In genomic region chr7:1875390-1876199, GRCh38 we compare ENCODE assay signal across 8 cellular contexts.
DNase-seq lines count a peak whose midpoint lies in the region; ATAC-seq, FAIRE-seq and TF ChIP-seq lines count a peak whose summit lies in the region.
"Not testable (repeated sequence)": the region's sequence is repeated elsewhere in the genome, so short reads cannot be mapped to it uniquely, and the experiment has no call there.

No MANE protein-coding gene starts in this region.

- peak; percentile 37 to 64 for TF ChIP-seq RAD21 in liver (IDR thresholded peaks at IDR 0.05)

- H3K9ac ChIP-seq in liver (ENCODE audit: low read depth in 1 of 2, low read length in 2 of 2): not testable (repeated sequence)

- H3K36me3 Mint-ChIP-seq in activated naive CD8-positive, alpha-beta T cell treated with anti-CD3 and anti-CD28 coated beads, Interleukin-2, amount 50 U/mL, for 24 hours (ENCODE audit: low read depth): peaks cover 17% of the 10 kb centered on the region

- peaks cover 3 to 24% (median 10%) of the 10 kb centered on the region in 4 donors for H3K4me1 ChIP-seq in liver (ENCODE audit: control insufficient read depth in 4 of 4, insufficient read depth in 4 of 4, low read length in 3 of 4)

- H3K36me3 ChIP-seq in liver (ENCODE audit: control insufficient read depth in 4 of 4, insufficient read depth in 3 of 4, low read depth in 1 of 4, low read length in 3 of 4): not testable (repeated sequence)

- not testable (repeated sequence) for H3K27me3 Mint-ChIP-seq in activated naive CD8-positive, alpha-beta T cell treated with anti-CD3 and anti-CD28 coated beads, Interleukin-2, amount 50 U/mL, for 24 hours

- DNase-seq in AG09309 (ENCODE audit: low read depth); GM19239 (ENCODE audit: insufficient read length, low spot score); activated naive CD8-positive, alpha-beta T cell treated with anti-CD3 and anti-CD28 coated beads, Interleukin-2, amount 50 U/mL, for 24 hours; fibroblast of pulmonary artery (ENCODE audit: low read depth); retinal pigment epithelial cell (ENCODE audit: low read depth): not testable (repeated sequence)
- DNase-seq in NCI-H345 (lab: John Stamatoyannopoulos, UW): peak; percentile 80

- not testable (repeated sequence) for H3K4me3 ChIP-seq in AG09309 (ENCODE audit: control insufficient read depth, low read depth, low read length); fibroblast of pulmonary artery (replicated peaks; ENCODE audit: low read depth, low read length); liver (ENCODE audit: low read depth in 1 of 3, low read length in 3 of 3); retinal pigment epithelial cell (ENCODE audit: low read length)

- H3K4me1 Mint-ChIP-seq in activated naive CD8-positive, alpha-beta T cell treated with anti-CD3 and anti-CD28 coated beads, Interleukin-2, amount 50 U/mL, for 24 hours: not testable (repeated sequence)

- H3K9me3 ChIP-seq in liver (ENCODE audit: control insufficient read depth in 4 of 4, low read length in 3 of 4): not testable (repeated sequence)

- H3K27me3 ChIP-seq in liver (ENCODE audit: control insufficient read depth in 4 of 4, insufficient read depth in 4 of 4, low read length in 3 of 4): not testable (repeated sequence)

- H3K27ac Mint-ChIP-seq in activated naive CD8-positive, alpha-beta T cell treated with anti-CD3 and anti-CD28 coated beads, Interleukin-2, amount 50 U/mL, for 24 hours: not testable (repeated sequence)

- H3K27ac ChIP-seq in VCaP; liver (ENCODE audit: low read depth in 1 of 2, low read length in 2 of 2): not testable (repeated sequence)

- 57% methylated on average over 29 of the region's 29 CpGs for WGBS in liver

- peak; percentile 84 for FAIRE-seq in GM19239 (lab: Jason Lieb, UNC)

- H3K9me3 Mint-ChIP-seq in activated naive CD8-positive, alpha-beta T cell treated with anti-CD3 and anti-CD28 coated beads, Interleukin-2, amount 50 U/mL, for 24 hours: peaks cover 12% of the 10 kb centered on the region

- TF ChIP-seq CTCF in AG09309 (IDR thresholded peaks at IDR 0.05; ENCODE audit: control insufficient read depth, insufficient read depth, low read depth, low read length, missing control alignments): peak; percentile 5
- TF ChIP-seq CTCF in VCaP (conservative IDR thresholded peaks at IDR 0.05): peak; percentile 68
- TF ChIP-seq CTCF in fibroblast of pulmonary artery (IDR thresholded peaks at IDR 0.05; ENCODE audit: low read length, missing control alignments): peak; percentile 18
- peak; percentile 30 for TF ChIP-seq CTCF in liver (IDR thresholded peaks at IDR 0.05; ENCODE audit: low read depth, low read length, missing input control)
- TF ChIP-seq CTCF in retinal pigment epithelial cell (conservative IDR thresholded peaks at IDR 0.05; ENCODE audit: low read depth, low read length): peak; percentile 44

- peak; percentile 77 for ATAC-seq in activated naive CD8-positive, alpha-beta T cell treated with anti-CD3 and anti-CD28 coated beads, Interleukin-2, amount 50 U/mL, for 24 hours

- not testable (repeated sequence) for H3K4me3 Mint-ChIP-seq in activated naive CD8-positive, alpha-beta T cell treated with anti-CD3 and anti-CD28 coated beads, Interleukin-2, amount 50 U/mL, for 24 hours

Comparison
In these comparisons a context has a peak if more than half of its experiments do, and no peak if none do; other contexts are left out.
1. CTCF ChIP-seq: peak in every context shown above with its lines; median percentile 68 in VCaP; 44 in retinal pigment epithelial cell; 30 in liver; 18 in fibroblast of pulmonary artery; 5 in AG09309.